8 cellular contexts compared by ENCODE assay signal in genomic region chr6:138106665-138107077, GRCh38. TPM values are rescaled to one million over a fixed set of nuclear protein-coding genes. Genes with fewer than 3 reads are reported as not detected.
DNase-seq lines count a peak whose midpoint lies in the region; ATAC-seq and TF ChIP-seq lines count a peak whose summit lies in the region.

No MANE protein-coding gene starts in this region.

- H3K27me3 ChIP-seq in Peyer's patch, result no peaks in the 10 kb centered on the region
- H3K27me3 ChIP-seq in esophagus squamous epithelium, result peaks cover 0 to 6% (median 0%) of the 10 kb centered on the region in 4 donors
- no peaks in the 10 kb centered on the region for H3K27me3 ChIP-seq in trophoblast cell (ENCODE audit: insufficient read depth, low read length)

- WGBS in esophagus squamous epithelium, 2 donors, result 4 to 15% methylated on average over 8 to 10 of the region's 17 CpGs
- no CpG with 5 or more reads among the region's 17 CpGs for WGBS in trophoblast cell (ENCODE audit: extremely low coverage, insufficient coverage, insufficient read length)

- H3K9ac ChIP-seq in trophoblast cell (ENCODE audit: low read length), result peak overlapping the region; percentile 86

- H4K91ac ChIP-seq in trophoblast cell (ENCODE audit: low read depth, low read length), result peak overlapping the region; percentile 96

- peak overlapping the region; percentile 76 for H2BK5ac ChIP-seq in trophoblast cell (ENCODE audit: low read depth, low read length, poor library complexity)

- H4K8ac ChIP-seq in trophoblast cell (ENCODE audit: low read depth, low read length), result peak overlapping the region; percentile 93

- peak overlapping the region; percentile 81 for H4K12ac ChIP-seq in trophoblast cell (ENCODE audit: low read depth, low read length)

- in situ Hi-C loops in G401 (cut with HindIII; ENCODE audit: low sequenced_read_pairs), result no loop called here

- H3K23ac ChIP-seq in trophoblast cell (ENCODE audit: low read length), result no peak overlapping the region

- peak overlapping the region; percentile 97 for H3K14ac ChIP-seq in trophoblast cell (ENCODE audit: low read length)

- no peak overlapping the region for H2AK5ac ChIP-seq in trophoblast cell (ENCODE audit: low read length)

- TF ChIP-seq POLR2A in Peyer's patch (IDR thresholded peaks at IDR 0.05) (no peak), esophagus squamous epithelium (IDR thresholded peaks at IDR 0.05) (no peak), GM18505 (IDR thresholded peaks at IDR 0.05; ENCODE audit: borderline replicate concordance, extremely low read depth, insufficient read depth, insufficient read length) (no peak)

- DNase-seq in G401 (ENCODE audit: low spot score) (peak; percentile 41), Peyer's patch (no peak), esophagus squamous epithelium (lab: John Stamatoyannopoulos, UW) (no peak), trophoblast cell (no peak), dermis blood vessel endothelial cell (no peak)

- peaks cover 0 to 12% (median 6%) of the 10 kb centered on the region in 4 donors for H3K4me1 ChIP-seq in Peyer's patch
- H3K4me1 ChIP-seq in esophagus squamous epithelium, result peaks cover 0 to 50% (median 4%) of the 10 kb centered on the region in 3 donors
- peaks cover 0 to 10% of the 10 kb centered on the region in 2 experiments for H3K4me1 ChIP-seq in trophoblast cell (ENCODE audit: control insufficient read depth in 1 of 2, insufficient read depth in 2 of 2, low read length in 2 of 2)

- ATAC-seq in HG02763 (IDR thresholded peaks at IDR 0.05; ENCODE audit: unreplicated experiment), result no peak
- ATAC-seq in HG03045 (IDR thresholded peaks at IDR 0.05; ENCODE audit: unreplicated experiment), result no peak
- ATAC-seq in GM18505 (IDR thresholded peaks at IDR 0.05; ENCODE audit: unreplicated experiment), result no peak

- H3K36me3 ChIP-seq in Peyer's patch, result no peaks in the 10 kb centered on the region
- peaks cover 0 to 1% (median 0%) of the 10 kb centered on the region in 3 donors for H3K36me3 ChIP-seq in esophagus squamous epithelium
- no peaks in the 10 kb centered on the region for H3K36me3 ChIP-seq in trophoblast cell (ENCODE audit: control insufficient read depth in 1 of 2, insufficient read depth in 2 of 2, low read length in 2 of 2)

- peak overlapping the region; percentile 85 for H2AFZ ChIP-seq in trophoblast cell (ENCODE audit: insufficient read depth, low read length, poor library complexity)

- peak overlapping the region; percentile 61 to 96 (median 92) for H3K27ac ChIP-seq in Peyer's patch
- H3K27ac ChIP-seq in esophagus squamous epithelium, result peak overlapping the region; percentile 93 to 99 (median 98)
- peak overlapping the region; percentile 90 for H3K27ac ChIP-seq in trophoblast cell (ENCODE audit: low read depth, low read length)

- H3K4ac ChIP-seq in trophoblast cell (ENCODE audit: low read depth, low read length), result peak overlapping the region; percentile 96

- H3K4me2 ChIP-seq in trophoblast cell (ENCODE audit: low read length), result peak overlapping the region; percentile 94

- no peaks in the 10 kb centered on the region for H3K9me3 ChIP-seq in Peyer's patch
- H3K9me3 ChIP-seq in esophagus squamous epithelium, result no peaks in the 10 kb centered on the region
- H3K9me3 ChIP-seq in trophoblast cell (ENCODE audit: insufficient read depth, low read depth, low read length), result no peaks in the 10 kb centered on the region

- peak overlapping the region; percentile 57 to 75 (median 69) for H3K4me3 ChIP-seq in Peyer's patch
- H3K4me3 ChIP-seq in esophagus squamous epithelium, result peak overlapping the region; percentile 72 to 84 (median 80)
- peak overlapping the region; percentile 95 for H3K4me3 ChIP-seq in trophoblast cell (ENCODE audit: low read depth, low read length)

- H3K79me2 ChIP-seq in trophoblast cell (ENCODE audit: control insufficient read depth, insufficient read depth, low read length, poor library complexity), result peaks cover 8% of the 10 kb centered on the region

- peaks cover 12% of the 10 kb centered on the region for H3K79me1 ChIP-seq in trophoblast cell (ENCODE audit: low read length)

- peak overlapping the region; percentile 82 for H2BK12ac ChIP-seq in trophoblast cell (ENCODE audit: low read length)

- H2BK120ac ChIP-seq in trophoblast cell (ENCODE audit: insufficient read depth, low read length, poor library complexity), result peak overlapping the region; percentile 93

- intact Hi-C loops in esophagus squamous epithelium (cut with DNase I), result loop anchor here (5.0 kb wide), 1 partner anchor 74 kb away; no protein-coding TSS in a partner anchor

- no peak for TF ChIP-seq CTCF in Peyer's patch (IDR thresholded peaks at IDR 0.05)
- no peak for TF ChIP-seq CTCF in esophagus squamous epithelium (IDR thresholded peaks at IDR 0.05)

- peak overlapping the region; percentile 98 for H3K18ac ChIP-seq in trophoblast cell (ENCODE audit: low read length)

RNA-seq across cellular contexts. Expression of gene PERP, which starts 0.5 kb away (rescaled TPM):
- 4.4 and 9.1 TPM in 2 replicates for total RNA-seq in G401 (2014; rRNA removed; shearing (Covaris generic))
- total RNA-seq in Peyer's patch (10 to 100 TPM in 3 of 4 donors, 1 to 10 TPM in 1; 7.4 to 84.8 (median 46.2) TPM), esophagus squamous epithelium (100 to 1,000 TPM; 586 to 976 (median 833) TPM), dermis blood vessel endothelial cell (18.5 and 24.8 TPM in 2 replicates)
- polyA plus RNA-seq in trophoblast cell (2013), result 123 and 131 TPM in 2 replicates

RNA-seq across cellular contexts. Expression of gene ARFGEF3, which starts 55.1 kb away (rescaled TPM):
- not detected in 2 replicates for total RNA-seq in G401 (2014; rRNA removed; shearing (Covaris generic))
- total RNA-seq in Peyer's patch (10 to 100 TPM in 2 of 4 donors, 1 to 10 TPM in 2; 8.9 to 12.0 (median 10.5) TPM), esophagus squamous epithelium (1 to 10 TPM in 2 of 4 donors, under 1 TPM in 2; 0.92 to 1.0 (median 0.99) TPM), dermis blood vessel endothelial cell (2.0 and 5.8 TPM in 2 replicates)
- 0.12 TPM in 2 replicates for polyA plus RNA-seq in trophoblast cell (2013)

Comparison
In these comparisons a context has a peak if more than half of its experiments do, and no peak if none do; other contexts are left out.
1. RNA of gene PERP, which starts 0.5 kb away (total RNA-seq): 586 to 976 TPM in esophagus squamous epithelium; 7.4 to 84.8 TPM in Peyer's patch, 18.5 to 24.8 TPM in dermis blood vessel endothelial cell and 4.4 to 9.1 TPM in G401; every median in the first group is over 4 times any median in the second.
2. Peak in every context shown above with its lines, with median percentiles within 50 percentile points of each other: H3K27ac ChIP-seq and H3K4me3 ChIP-seq.